In genomic region chr2:54083440-54083839, GRCh38 we compare ENCODE assay signal across 22 cellular contexts. TPM values are rescaled to one million over a fixed set of nuclear protein-coding genes. Genes with fewer than 3 reads are reported as not detected.
A peak's percentile ranks its signal among the peaks of the same experiment; 100 is the strongest.
DNase-seq lines count a peak whose midpoint lies in the region; ATAC-seq, FAIRE-seq and TF ChIP-seq lines count a peak whose summit lies in the region.
"Had no signal": no experiment of that assay in that cellular context is flagged by ENCODE, and none has a peak within 500 bp of the region (broad histone marks: within the 10 kb centered on the region; RNA-seq: fewer than 3 reads in every experiment).

No MANE protein-coding gene starts in this region.

- no peak overlapping the region for H3K4me3 ChIP-seq in astrocyte (ENCODE audit: insufficient read depth, low read depth, low read length)
- no peak overlapping the region for H3K4me3 ChIP-seq in PC-9
- H3K4me3 ChIP-seq: A549, GM12878 had no signal

- H3K9me3 ChIP-seq in astrocyte (ENCODE audit: insufficient read depth, low read depth, low read length) (no peaks in the 10 kb centered on the region), PC-9 (ENCODE audit: insufficient read depth, low read depth) (no peaks in the 10 kb centered on the region)
- H3K9me3 ChIP-seq: A549 had no signal

- no peak for TF ChIP-seq POLR2A in GM12892 (IDR thresholded peaks at IDR 0.05; ENCODE audit: low read depth, low read length)

- H3F3A ChIP-seq in PC-9 (ENCODE audit: insufficient read depth, low read depth) = no peaks in the 10 kb centered on the region

- H3K9me3 Mint-ChIP-seq in astrocyte (ENCODE audit: unreplicated experiment) (no peaks in the 10 kb centered on the region), memory B cell (no peaks in the 10 kb centered on the region)
- H3K9me3 Mint-ChIP-seq: activated naive CD8-positive, alpha-beta T cell treated with anti-CD3 and anti-CD28 coated beads, Interleukin-2, amount 50 U/mL, for 24 hours; nephron had no signal

- peak; percentile 39 for DNase-seq in AG08396 (ENCODE audit: low spot score)
- DNase-seq in GM03348 (ENCODE audit: low spot score) = peak; percentile 28
- DNase-seq in astrocyte (ENCODE audit: low read depth) = no peak
- DNase-seq in memory B cell (ENCODE audit: low spot score in 2 of 2) = no peak
- DNase-seq in GM12892 (ENCODE audit: insufficient read length) = no peak
- no peak for DNase-seq in PC-9
- DNase-seq in activated naive CD4-positive, alpha-beta T cell (lab: John Stamatoyannopoulos, UW) = no peak
- DNase-seq: activated CD8-positive, alpha-beta memory T cell treated with anti-CD3 and anti-CD28 coated beads, Interleukin-2, amount 50 U/mL, for 4 hours; activated effector memory CD4-positive, alpha-beta T cell treated with anti-CD3 and anti-CD28 coated beads, Interleukin-2, amount 50 U/mL, for 16 hours; activated naive CD8-positive, alpha-beta T cell treated with anti-CD3 and anti-CD28 coated beads, Interleukin-2, amount 50 U/mL, for 24 hours; cortex of kidney; left colon; NCI-H2171 had no signal

- TF ChIP-seq CTCF in astrocyte (IDR thresholded peaks at IDR 0.05; ENCODE audit: insufficient read depth, low read depth, low read length) (no peak), PC-9 (conservative IDR thresholded peaks at IDR 0.05) (no peak)

- POLR2A ChIA-PET in PC-9 (lab: Charles Lee; ENCODE audit: unreplicated experiment) = no interaction called here

- no TSS peak for BruUV-seq in PC-9 (replicated peaks; lab: Mats Ljungman, UMichigan)

- CTCF ChIA-PET in PC-9 (lab: Charles Lee) = no interaction called here

- no peaks in the 10 kb centered on the region for H3K79me2 ChIP-seq in astrocyte (ENCODE audit: insufficient read depth, low read length)
- H3K79me2 ChIP-seq in PC-9 (ENCODE audit: low read depth) = no peaks in the 10 kb centered on the region

- H3K27ac ChIP-seq in astrocyte (ENCODE audit: low read depth, low read length) (no peak overlapping the region), PC-9 (no peak overlapping the region)
- H3K27ac ChIP-seq: A549, VCaP had no signal

- no peaks in the 10 kb centered on the region for H3K9me2 ChIP-seq in PC-9 (ENCODE audit: insufficient read depth)

- H3K36me3 ChIP-seq in astrocyte (ENCODE audit: insufficient read depth, low read length) (no peaks in the 10 kb centered on the region), PC-9 (ENCODE audit: low read depth) (no peaks in the 10 kb centered on the region)

- H3K4me1 ChIP-seq in astrocyte (ENCODE audit: insufficient read depth, low read length) (peaks cover 7% of the 10 kb centered on the region), PC-9 (replicated peaks; ENCODE audit: insufficient read depth) (no peaks in the 10 kb centered on the region)
- H3K4me1 ChIP-seq: A549 had no signal

- H3K36me3 Mint-ChIP-seq in astrocyte (ENCODE audit: low read depth, unreplicated experiment) (no peaks in the 10 kb centered on the region), memory B cell (peaks cover 7% of the 10 kb centered on the region)

- no peak overlapping the region for H3K9ac ChIP-seq in astrocyte (ENCODE audit: low read length)

- no peaks in the 10 kb centered on the region for H3K27me3 ChIP-seq in astrocyte (ENCODE audit: insufficient read depth, low read length)
- H3K27me3 ChIP-seq in PC-9 (ENCODE audit: insufficient read depth, low read depth) = no peaks in the 10 kb centered on the region

- no peaks in the 10 kb centered on the region for H4K20me1 ChIP-seq in astrocyte (ENCODE audit: insufficient read depth, low read length)
- H4K20me1 ChIP-seq in PC-9 (ENCODE audit: insufficient read depth) = no peaks in the 10 kb centered on the region

- no peak overlapping the region for H2AFZ ChIP-seq in astrocyte (ENCODE audit: low read depth, low read length)
- no peak overlapping the region for H2AFZ ChIP-seq in PC-9

- no peak overlapping the region for H3K4me2 ChIP-seq in astrocyte (ENCODE audit: low read length)
- no peak overlapping the region for H3K4me2 ChIP-seq in PC-9
- H3K4me2 ChIP-seq: A549 had no signal

- H3K27ac Mint-ChIP-seq in astrocyte (ENCODE audit: unreplicated experiment) (peak overlapping the region; percentile 68), memory B cell (peak overlapping the region; percentile 38)
- H3K27ac Mint-ChIP-seq: activated naive CD8-positive, alpha-beta T cell treated with anti-CD3 and anti-CD28 coated beads, Interleukin-2, amount 50 U/mL, for 24 hours; nephron; progenitor cell of endocrine pancreas had no signal

- no peak for ATAC-seq in memory B cell (ENCODE audit: low read depth)
- no peak for ATAC-seq in GM21390 (IDR thresholded peaks at IDR 0.05; ENCODE audit: unreplicated experiment)
- ATAC-seq: activated naive CD8-positive, alpha-beta T cell treated with anti-CD3 and anti-CD28 coated beads, Interleukin-2, amount 50 U/mL, for 24 hours; GM12878; left colon had no signal

- H3K27me3 Mint-ChIP-seq in astrocyte (ENCODE audit: low read depth, unreplicated experiment) = no peaks in the 10 kb centered on the region
- no peaks in the 10 kb centered on the region for H3K27me3 Mint-ChIP-seq in memory B cell
- H3K27me3 Mint-ChIP-seq: activated naive CD8-positive, alpha-beta T cell treated with anti-CD3 and anti-CD28 coated beads, Interleukin-2, amount 50 U/mL, for 24 hours had no signal

- H3K4me3 Mint-ChIP-seq in astrocyte (ENCODE audit: unreplicated experiment) (no peak overlapping the region), memory B cell (no peak overlapping the region)
- H3K4me3 Mint-ChIP-seq: activated naive CD8-positive, alpha-beta T cell treated with anti-CD3 and anti-CD28 coated beads, Interleukin-2, amount 50 U/mL, for 24 hours; nephron had no signal

- intact Hi-C loops in PC-9 (cut with micrococcal nuclease; ENCODE audit: unreplicated experiment) = no loop called here

- H3K4me1 Mint-ChIP-seq in astrocyte (ENCODE audit: low read depth, unreplicated experiment) (peaks cover 18% of the 10 kb centered on the region), memory B cell (peaks cover 18% of the 10 kb centered on the region)

- FAIRE-seq in astrocyte (lab: Jason Lieb, UNC) (no peak), GM12892 (lab: Jason Lieb, UNC) (no peak)
- FAIRE-seq: A549, bronchial epithelial cell, D721Med, GM12878, H1 had no signal

RNA-seq across cellular contexts. Expression of gene ACYP2, which starts 32.0 kb away (rescaled TPM):
- 6.8 and 8.5 TPM in 2 replicates for total RNA-seq in astrocyte
- polyA plus RNA-seq in GM12892 (2012; ENCODE audit: missing spikeins) = 3.0 TPM
- total RNA-seq in PC-9 (2021) = 23.9 and 25.9 TPM in 2 replicates

Comparison
In these comparisons a context has a peak if more than half of its experiments do, and no peak if none do; other contexts are left out.
1. DNase-seq: peak in AG08396 (single experiment) and GM03348 (single experiment); none in astrocyte (single experiment), memory B cell (0 of 2), GM12892 (single experiment), PC-9 (0 of 2) and activated naive CD4-positive, alpha-beta T cell (0 of 4).